Comparison of ENCODE assay signal across 1 cellular context in genomic region chr19:15371786-15372380, GRCh38.
TF ChIP-seq lines count a peak whose summit lies in the region.

No MANE protein-coding gene starts in this region.

TF ChIP-seq in SK-N-SH treated with all-trans-retinoic acid at 6 μM for 48 hours, 23 proteins besides CTCF, POLR2A, EP300 and RAD21 (continued from another document):
- TF ChIP-seq PATZ1 (CRISPR knock-in tag; IDR thresholded peaks at IDR 0.05; ENCODE audit: borderline replicate concordance) (no peak), CSRNP3 (CRISPR knock-in tag; IDR thresholded peaks at IDR 0.05) (no peak), ZNF70 (CRISPR knock-in tag; IDR thresholded peaks at IDR 0.05) (no peak), GLIS3 (CRISPR knock-in tag; IDR thresholded peaks at IDR 0.05) (no peak), CSDC2 (CRISPR knock-in tag; IDR thresholded peaks at IDR 0.05) (no peak), ARNTL (CRISPR knock-in tag; IDR thresholded peaks at IDR 0.05; ENCODE audit: borderline replicate concordance, low read depth) (no peak)
TF ChIP-seq in SK-N-SH treated with all-trans-retinoic acid at 6 μM for 48 hours: peak in this region for 0.
